ENCODE assay signal across 1 cellular context in genomic region chr4:85475631-85476233, GRCh38.
TF ChIP-seq lines count a peak whose summit lies in the region.

No MANE protein-coding gene starts in this region.

TF ChIP-seq in GM23338, 12 proteins besides CTCF, POLR2A, EP300 and RAD21 (continued from another document):
- TF ChIP-seq NANOG (IDR thresholded peaks at IDR 0.05; ENCODE audit: borderline replicate concordance) = no peak
- no peak for TF ChIP-seq POLR2AphosphoS5 (IDR thresholded peaks at IDR 0.05; ENCODE audit: low read depth)
- TF ChIP-seq ZNF114 (CRISPR knock-in tag; IDR thresholded peaks at IDR 0.05) = no peak
- TF ChIP-seq EZH2phosphoT487 (IDR thresholded peaks at IDR 0.05; ENCODE audit: unreplicated experiment) = no peak
- TF ChIP-seq STAT1 (IDR thresholded peaks at IDR 0.05; ENCODE audit: unreplicated experiment) = no peak
- TF ChIP-seq, protein P1, sequence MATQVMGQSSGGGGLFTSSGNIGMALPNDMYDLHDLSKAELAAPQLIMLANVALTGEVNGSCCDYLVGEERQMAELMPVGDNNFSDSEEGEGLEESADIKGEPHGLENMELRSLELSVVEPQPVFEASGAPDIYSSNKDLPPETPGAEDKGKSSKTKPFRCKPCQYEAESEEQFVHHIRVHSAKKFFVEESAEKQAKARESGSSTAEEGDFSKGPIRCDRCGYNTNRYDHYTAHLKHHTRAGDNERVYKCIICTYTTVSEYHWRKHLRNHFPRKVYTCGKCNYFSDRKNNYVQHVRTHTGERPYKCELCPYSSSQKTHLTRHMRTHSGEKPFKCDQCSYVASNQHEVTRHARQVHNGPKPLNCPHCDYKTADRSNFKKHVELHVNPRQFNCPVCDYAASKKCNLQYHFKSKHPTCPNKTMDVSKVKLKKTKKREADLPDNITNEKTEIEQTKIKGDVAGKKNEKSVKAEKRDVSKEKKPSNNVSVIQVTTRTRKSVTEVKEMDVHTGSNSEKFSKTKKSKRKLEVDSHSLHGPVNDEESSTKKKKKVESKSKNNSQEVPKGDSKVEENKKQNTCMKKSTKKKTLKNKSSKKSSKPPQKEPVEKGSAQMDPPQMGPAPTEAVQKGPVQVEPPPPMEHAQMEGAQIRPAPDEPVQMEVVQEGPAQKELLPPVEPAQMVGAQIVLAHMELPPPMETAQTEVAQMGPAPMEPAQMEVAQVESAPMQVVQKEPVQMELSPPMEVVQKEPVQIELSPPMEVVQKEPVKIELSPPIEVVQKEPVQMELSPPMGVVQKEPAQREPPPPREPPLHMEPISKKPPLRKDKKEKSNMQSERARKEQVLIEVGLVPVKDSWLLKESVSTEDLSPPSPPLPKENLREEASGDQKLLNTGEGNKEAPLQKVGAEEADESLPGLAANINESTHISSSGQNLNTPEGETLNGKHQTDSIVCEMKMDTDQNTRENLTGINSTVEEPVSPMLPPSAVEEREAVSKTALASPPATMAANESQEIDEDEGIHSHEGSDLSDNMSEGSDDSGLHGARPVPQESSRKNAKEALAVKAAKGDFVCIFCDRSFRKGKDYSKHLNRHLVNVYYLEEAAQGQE (IDR thresholded peaks at IDR 0.05; ENCODE audit: unreplicated experiment) = no peak
TF ChIP-seq in GM23338: peak in this region for 0.
